In the genomic region with DNA sequence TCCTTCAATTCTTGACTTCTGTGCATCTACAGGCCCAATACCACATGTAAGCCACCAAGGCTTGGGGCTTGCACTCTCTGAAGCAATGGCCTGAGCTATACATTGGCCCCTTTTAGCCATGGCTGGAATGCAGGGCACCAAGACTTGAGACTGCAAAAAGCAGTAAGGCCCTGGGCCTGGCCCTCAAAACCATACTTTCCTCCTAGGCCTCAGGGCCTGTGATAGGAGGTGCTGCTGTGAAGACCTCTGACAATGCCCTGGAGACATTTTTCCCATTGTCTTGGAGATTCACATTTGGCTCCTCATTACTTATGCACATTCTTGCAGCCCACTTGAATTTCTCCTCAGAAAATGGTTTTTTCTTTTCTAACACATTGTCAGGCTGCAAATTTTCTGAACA, we compare ENCODE assay signal across 1 cellular context.
A peak's percentile ranks its signal among the peaks of the same experiment; 100 is the strongest.
TF ChIP-seq lines count a peak whose summit lies in the region.

No MANE protein-coding gene starts in this region.

TF ChIP-seq in GM23338, 12 proteins besides CTCF, POLR2A, EP300 and RAD21 (continued from another document):
- TF ChIP-seq, protein P1, sequence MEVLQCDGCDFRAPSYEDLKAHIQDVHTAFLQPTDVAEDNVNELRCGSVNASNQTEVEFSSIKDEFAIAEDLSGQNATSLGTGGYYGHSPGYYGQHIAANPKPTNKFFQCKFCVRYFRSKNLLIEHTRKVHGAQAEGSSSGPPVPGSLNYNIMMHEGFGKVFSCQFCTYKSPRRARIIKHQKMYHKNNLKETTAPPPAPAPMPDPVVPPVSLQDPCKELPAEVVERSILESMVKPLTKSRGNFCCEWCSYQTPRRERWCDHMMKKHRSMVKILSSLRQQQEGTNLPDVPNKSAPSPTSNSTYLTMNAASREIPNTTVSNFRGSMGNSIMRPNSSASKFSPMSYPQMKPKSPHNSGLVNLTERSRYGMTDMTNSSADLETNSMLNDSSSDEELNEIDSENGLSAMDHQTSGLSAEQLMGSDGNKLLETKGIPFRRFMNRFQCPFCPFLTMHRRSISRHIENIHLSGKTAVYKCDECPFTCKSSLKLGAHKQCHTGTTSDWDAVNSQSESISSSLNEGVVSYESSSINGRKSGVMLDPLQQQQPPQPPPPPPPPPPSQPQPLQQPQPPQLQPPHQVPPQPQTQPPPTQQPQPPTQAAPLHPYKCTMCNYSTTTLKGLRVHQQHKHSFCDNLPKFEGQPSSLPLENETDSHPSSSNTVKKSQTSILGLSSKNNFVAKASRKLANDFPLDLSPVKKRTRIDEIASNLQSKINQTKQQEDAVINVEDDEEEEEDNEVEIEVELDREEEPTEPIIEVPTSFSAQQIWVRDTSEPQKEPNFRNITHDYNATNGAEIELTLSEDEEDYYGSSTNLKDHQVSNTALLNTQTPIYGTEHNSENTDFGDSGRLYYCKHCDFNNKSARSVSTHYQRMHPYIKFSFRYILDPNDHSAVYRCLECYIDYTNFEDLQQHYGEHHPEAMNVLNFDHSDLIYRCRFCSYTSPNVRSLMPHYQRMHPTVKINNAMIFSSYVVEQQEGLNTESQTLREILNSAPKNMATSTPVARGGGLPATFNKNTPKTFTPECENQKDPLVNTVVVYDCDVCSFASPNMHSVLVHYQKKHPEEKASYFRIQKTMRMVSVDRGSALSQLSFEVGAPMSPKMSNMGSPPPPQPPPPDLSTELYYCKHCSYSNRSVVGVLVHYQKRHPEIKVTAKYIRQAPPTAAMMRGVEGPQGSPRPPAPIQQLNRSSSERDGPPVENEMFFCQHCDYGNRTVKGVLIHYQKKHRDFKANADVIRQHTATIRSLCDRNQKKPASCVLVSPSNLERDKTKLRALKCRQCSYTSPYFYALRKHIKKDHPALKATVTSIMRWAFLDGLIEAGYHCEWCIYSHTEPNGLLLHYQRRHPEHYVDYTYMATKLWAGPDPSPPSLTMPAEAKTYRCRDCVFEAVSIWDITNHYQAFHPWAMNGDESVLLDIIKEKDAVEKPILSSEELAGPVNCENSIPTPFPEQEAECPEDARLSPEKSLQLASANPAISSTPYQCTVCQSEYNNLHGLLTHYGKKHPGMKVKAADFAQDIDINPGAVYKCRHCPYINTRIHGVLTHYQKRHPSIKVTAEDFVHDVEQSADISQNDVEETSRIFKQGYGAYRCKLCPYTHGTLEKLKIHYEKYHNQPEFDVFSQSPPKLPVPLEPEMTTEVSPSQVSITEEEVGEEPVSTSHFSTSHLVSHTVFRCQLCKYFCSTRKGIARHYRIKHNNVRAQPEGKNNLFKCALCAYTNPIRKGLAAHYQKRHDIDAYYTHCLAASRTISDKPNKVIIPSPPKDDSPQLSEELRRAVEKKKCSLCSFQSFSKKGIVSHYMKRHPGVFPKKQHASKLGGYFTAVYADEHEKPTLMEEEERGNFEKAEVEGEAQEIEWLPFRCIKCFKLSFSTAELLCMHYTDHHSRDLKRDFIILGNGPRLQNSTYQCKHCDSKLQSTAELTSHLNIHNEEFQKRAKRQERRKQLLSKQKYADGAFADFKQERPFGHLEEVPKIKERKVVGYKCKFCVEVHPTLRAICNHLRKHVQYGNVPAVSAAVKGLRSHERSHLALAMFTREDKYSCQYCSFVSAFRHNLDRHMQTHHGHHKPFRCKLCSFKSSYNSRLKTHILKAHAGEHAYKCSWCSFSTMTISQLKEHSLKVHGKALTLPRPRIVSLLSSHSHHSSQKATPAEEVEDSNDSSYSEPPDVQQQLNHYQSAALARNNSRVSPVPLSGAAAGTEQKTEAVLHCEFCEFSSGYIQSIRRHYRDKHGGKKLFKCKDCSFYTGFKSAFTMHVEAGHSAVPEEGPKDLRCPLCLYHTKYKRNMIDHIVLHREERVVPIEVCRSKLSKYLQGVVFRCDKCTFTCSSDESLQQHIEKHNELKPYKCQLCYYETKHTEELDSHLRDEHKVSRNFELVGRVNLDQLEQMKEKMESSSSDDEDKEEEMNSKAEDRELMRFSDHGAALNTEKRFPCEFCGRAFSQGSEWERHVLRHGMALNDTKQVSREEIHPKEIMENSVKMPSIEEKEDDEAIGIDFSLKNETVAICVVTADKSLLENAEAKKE (CRISPR knock-in tag; IDR thresholded peaks at IDR 0.05), result 0 out of 2 replicates have a peak, but pooled peaks have one; percentile 34
